In genomic region chr19:5926641-5927438, GRCh38 we compare ENCODE assay signal across 13 cellular contexts. TPM values are rescaled to one million over a fixed set of nuclear protein-coding genes. Genes with fewer than 3 reads are reported as not detected.
DNase-seq lines count a peak whose midpoint lies in the region; ATAC-seq, FAIRE-seq and TF ChIP-seq lines count a peak whose summit lies in the region.
"Had no signal": no experiment of that assay in that cellular context is flagged by ENCODE, and none has a peak within 500 bp of the region (broad histone marks: within the 10 kb centered on the region; RNA-seq: fewer than 3 reads in every experiment).

No MANE protein-coding gene starts in this region.

- no peaks in the 10 kb centered on the region for H4K20me1 ChIP-seq in HepG2 (ENCODE audit: insufficient read depth, low read length)

- no peak for TF ChIP-seq RAD21 in HepG2 (CRISPR knock-in tag; IDR thresholded peaks at IDR 0.05)

- no TSS peak for BruUV-seq in HepG2 (replicated peaks; lab: Mats Ljungman, UMichigan)

- intact Hi-C loops in HepG2 (cut with micrococcal nuclease; ENCODE audit: unreplicated experiment) = no loop called here

- no peak for TF ChIP-seq POLR2A in HepG2 (IDR thresholded peaks at IDR 0.05; ENCODE audit: insufficient read depth in 1 of 2, low read depth in 2 of 2, low read length in 2 of 2)

- no peaks in the 10 kb centered on the region for H3K9me3 Mint-ChIP-seq in stimulated activated naive B cell treated with anti-CD40 and anti-IgM and Interleukin-4, amounts not matched to agents 10 μg/mL and 1 μg/mL and 100 μg/mL, for 72 hours
- H3K9me3 Mint-ChIP-seq: T-cell had no signal

- no peak overlapping the region for H2AFZ ChIP-seq in HepG2 (ENCODE audit: low read length)

- H3K79me2 ChIP-seq in HepG2 (ENCODE audit: insufficient read depth, low read length) = no peaks in the 10 kb centered on the region

- H3K4me3 Mint-ChIP-seq in stimulated activated naive B cell treated with anti-CD40 and anti-IgM and Interleukin-4, amounts not matched to agents 10 μg/mL and 1 μg/mL and 100 μg/mL, for 72 hours = no peak overlapping the region
- H3K4me3 Mint-ChIP-seq: T-cell had no signal

- ATAC-seq in HepG2 (no peak), HG03135 (IDR thresholded peaks at IDR 0.05; ENCODE audit: unreplicated experiment) (no peak)
- ATAC-seq in stimulated activated naive B cell treated with anti-CD40 and anti-IgM and Interleukin-4, amounts not matched to agents 10 μg/mL and 1 μg/mL and 100 μg/mL, for 72 hours (replicated peaks) = no peak
- ATAC-seq: T-cell had no signal

- in situ Hi-C loops in HepG2 (cut with HindIII; ENCODE audit: extremely low pct_ligation_motif_present, low pct_unique_long_range_greater_than_20kb) = no loop called here

- WGBS in HepG2 (ENCODE audit: low lambda C conversion rate) = 96% methylated on average over 14 of the region's 14 CpGs

- H3K36me3 Mint-ChIP-seq in stimulated activated naive B cell treated with anti-CD40 and anti-IgM and Interleukin-4, amounts not matched to agents 10 μg/mL and 1 μg/mL and 100 μg/mL, for 72 hours = peaks cover 46 to 58% of the 10 kb centered on the region in 2 donors

- DNase-seq in GM04504 (ENCODE audit: low read depth) (peak; percentile 94), coronary artery (ENCODE audit: low spot score) (peak; percentile 85), HepG2 (ENCODE audit: low spot score) (no peak), NCI-H1105 treated with DMSO at 0.1 percent for 48 hours (lab: John Stamatoyannopoulos, UW) (no peak), RCC 7860 (ENCODE audit: low spot score) (no peak), SHP77 (lab: John Stamatoyannopoulos, UW) (no peak)
- no peak for DNase-seq in stimulated activated naive B cell treated with anti-CD40 and anti-IgM and Interleukin-4, amounts not matched to agents 10 μg/mL and 1 μg/mL and 100 μg/mL, for 72 hours
- DNase-seq: activated CD8-positive, alpha-beta memory T cell treated with anti-CD3 and anti-CD28 coated beads, Interleukin-2, amount 50 U/mL, for 4 hours; central memory CD4-positive, alpha-beta T cell; NCI-H510A; occipital lobe; T-cell had no signal

- no peaks in the 10 kb centered on the region for H3K9me3 ChIP-seq in HepG2 (ENCODE audit: low read length)

- peaks cover 65 to 95% of the 10 kb centered on the region in 2 experiments for H3K36me3 ChIP-seq in HepG2 (replicated peaks in 1 of 2; ENCODE audit: control insufficient read depth in 1 of 2, insufficient read depth in 2 of 2, low read length in 2 of 2)

- no peaks in the 10 kb centered on the region; a peak in 1 of 5 replicates for H3K27me3 ChIP-seq in HepG2 (ENCODE audit: control insufficient read depth in 1 of 2, insufficient read depth in 2 of 2, low read length in 2 of 2)

- H3K27me3 Mint-ChIP-seq in stimulated activated naive B cell treated with anti-CD40 and anti-IgM and Interleukin-4, amounts not matched to agents 10 μg/mL and 1 μg/mL and 100 μg/mL, for 72 hours = no peaks in the 10 kb centered on the region
- H3K27me3 Mint-ChIP-seq: T-cell had no signal

- H3K27ac ChIP-seq in coronary artery = peak overlapping the region; percentile 55 to 83
- H3K27ac ChIP-seq in HepG2 (ENCODE audit: extremely low read length, insufficient read depth, low read length) = no peak overlapping the region

- no peak for TF ChIP-seq CTCF in coronary artery (IDR thresholded peaks at IDR 0.05)
- TF ChIP-seq CTCF in HepG2 (CRISPR knock-in tag; IDR thresholded peaks at IDR 0.05) = no peak

- H3K27ac Mint-ChIP-seq in stimulated activated naive B cell treated with anti-CD40 and anti-IgM and Interleukin-4, amounts not matched to agents 10 μg/mL and 1 μg/mL and 100 μg/mL, for 72 hours = peak overlapping the region; percentile 65
- H3K27ac Mint-ChIP-seq: T-cell had no signal

- FAIRE-seq in HepG2 (lab: Jason Lieb, UNC) (no peak), RCC 7860 (lab: Jason Lieb, UNC) (no peak)

- POLR2A ChIA-PET in HepG2 (lab: Yijun Ruan, JAX) = no interaction called here

- no peak overlapping the region for H3K9ac ChIP-seq in HepG2 (ENCODE audit: insufficient read depth, low read depth, low read length)

- H3K4me1 ChIP-seq in HepG2 (ENCODE audit: insufficient read depth, low read length) = no peaks in the 10 kb centered on the region

- H3K4me3 ChIP-seq in coronary artery (no peak overlapping the region), HepG2 (replicated peaks in 1 of 3; ENCODE audit: insufficient read depth in 1 of 3, low read depth in 2 of 3, low read length in 3 of 3) (no peak overlapping the region)

- H3K4me1 Mint-ChIP-seq in stimulated activated naive B cell treated with anti-CD40 and anti-IgM and Interleukin-4, amounts not matched to agents 10 μg/mL and 1 μg/mL and 100 μg/mL, for 72 hours = peaks cover 13 to 14% of the 10 kb centered on the region in 2 donors
- H3K4me1 Mint-ChIP-seq: T-cell had no signal

- H3K4me2 ChIP-seq in HepG2 (ENCODE audit: low read depth, low read length) = no peak overlapping the region

- TF ChIP-seq EP300 in HepG2 (IDR thresholded peaks at IDR 0.05; ENCODE audit: low read depth in 2 of 2, low read length in 2 of 2) (no peak), HepG2 (CRISPR knock-in tag; IDR thresholded peaks at IDR 0.05; ENCODE audit: borderline replicate concordance) (no peak)

- CTCF ChIA-PET in HepG2 (lab: Yijun Ruan, JAX; ENCODE audit: low intra/inter-chr PET ratio, low total read pairs) = no interaction called here

RNA-seq across cellular contexts. Expression of gene CAPS, which starts 12.8 kb away (rescaled TPM):
- 1.7 and 3.1 TPM in 2 replicates for total RNA-seq in HepG2 (2016; rRNA removed; fragmentation: Illumina TruSeq; extraction: Trizol)
- 0.40 and 0.53 TPM in 2 replicates for total RNA-seq in HepG2 (2016; cell fraction: cytosol; rRNA removed; fragmentation: Illumina TruSeq; extraction: Trizol; ENCODE audit: low read depth)
- 1.1 and 3.0 TPM in 2 replicates for total RNA-seq in HepG2 (2016; cell fraction: insoluble cytoplasmic fraction; rRNA removed; fragmentation: Illumina TruSeq; extraction: Trizol)
- total RNA-seq in HepG2 (2016; cell fraction: membrane; rRNA removed; fragmentation: Illumina TruSeq; extraction: Trizol) = 1.2 and 1.4 TPM in 2 replicates
- total RNA-seq in HepG2 (2016; cell fraction: nucleus; rRNA removed; fragmentation: Illumina TruSeq; extraction: Trizol) = 2.6 and 2.9 TPM in 2 replicates
- polyA plus RNA-seq in HepG2 (2011; rRNA removed) = 3.1 and 4.5 TPM in 2 replicates
- 2.9 and 3.5 TPM in 2 replicates for polyA plus RNA-seq in HepG2 (2011; cell fraction: cytosol; rRNA removed)
- 19.5 and 22.9 TPM in 2 replicates for polyA plus RNA-seq in HepG2 (2011; cell fraction: nucleus; rRNA removed)
- polyA plus RNA-seq in HepG2 (2012) = 1.8 and 1.9 TPM in 2 replicates
- polyA plus RNA-seq in HepG2 (2016; cell fraction: cytosol; fragmentation: Illumina TruSeq; extraction: Trizol; ENCODE audit: low read depth) = 0.40 and 0.43 TPM in 2 replicates
- 1.1 and 1.4 TPM in 2 replicates for polyA plus RNA-seq in HepG2 (2016; cell fraction: insoluble cytoplasmic fraction; fragmentation: Illumina TruSeq; extraction: Trizol; ENCODE audit: low read depth)
- 0.61 and 0.87 TPM in 2 replicates for polyA plus RNA-seq in HepG2 (2016; cell fraction: membrane; fragmentation: Illumina TruSeq; extraction: Trizol; ENCODE audit: low read depth)
- polyA plus RNA-seq in HepG2 (2016; cell fraction: nucleus; fragmentation: Illumina TruSeq; extraction: Trizol; ENCODE audit: insufficient read depth, low read depth) = 10.1 and 13.8 TPM in 2 replicates
- 0.28 and 3.1 TPM in 2 replicates for polyA minus RNA-seq in HepG2 (2011; rRNA and poly(A)+ RNA removed; ENCODE audit: low replicate concordance)
- polyA minus RNA-seq in HepG2 (2011; cell fraction: cytosol; rRNA and poly(A)+ RNA removed) = 0.40 and 1.1 TPM in 2 replicates
- polyA minus RNA-seq in HepG2 (2011; cell fraction: nucleus; rRNA and poly(A)+ RNA removed) = 3.0 and 3.1 TPM in 2 replicates

RNA-seq across cellular contexts. Expression of gene VMAC, which starts 22.2 kb away (rescaled TPM):
- total RNA-seq in HepG2 (2016; rRNA removed; fragmentation: Illumina TruSeq; extraction: Trizol) = 1.2 and 2.4 TPM in 2 replicates
- 1.2 and 2.0 TPM in 2 replicates for total RNA-seq in HepG2 (2016; cell fraction: cytosol; rRNA removed; fragmentation: Illumina TruSeq; extraction: Trizol; ENCODE audit: low read depth)
- 1.1 and 2.6 TPM in 2 replicates for total RNA-seq in HepG2 (2016; cell fraction: insoluble cytoplasmic fraction; rRNA removed; fragmentation: Illumina TruSeq; extraction: Trizol)
- total RNA-seq in HepG2 (2016; cell fraction: membrane; rRNA removed; fragmentation: Illumina TruSeq; extraction: Trizol) = 1.6 and 2.0 TPM in 2 replicates
- total RNA-seq in HepG2 (2016; cell fraction: nucleus; rRNA removed; fragmentation: Illumina TruSeq; extraction: Trizol) = 2.4 and 2.8 TPM in 2 replicates
- polyA plus RNA-seq in HepG2 (2011; rRNA removed) = 2.4 and 3.1 TPM in 2 replicates
- 1.3 and 1.9 TPM in 2 replicates for polyA plus RNA-seq in HepG2 (2011; cell fraction: cytosol; rRNA removed)
- 12.9 and 13.7 TPM in 2 replicates for polyA plus RNA-seq in HepG2 (2011; cell fraction: nucleus; rRNA removed)
- 0.61 and 1.0 TPM in 2 replicates for polyA plus RNA-seq in HepG2 (2012)
- 0.49 and 0.65 TPM in 2 replicates for polyA plus RNA-seq in HepG2 (2016; cell fraction: cytosol; fragmentation: Illumina TruSeq; extraction: Trizol; ENCODE audit: low read depth)
- 0.78 and 1.4 TPM in 2 replicates for polyA plus RNA-seq in HepG2 (2016; cell fraction: insoluble cytoplasmic fraction; fragmentation: Illumina TruSeq; extraction: Trizol; ENCODE audit: low read depth)
- polyA plus RNA-seq in HepG2 (2016; cell fraction: membrane; fragmentation: Illumina TruSeq; extraction: Trizol; ENCODE audit: low read depth) = 0.82 and 0.91 TPM in 2 replicates
- polyA plus RNA-seq in HepG2 (2016; cell fraction: nucleus; fragmentation: Illumina TruSeq; extraction: Trizol; ENCODE audit: insufficient read depth, low read depth) = 4.8 and 5.0 TPM in 2 replicates
- polyA minus RNA-seq in HepG2 (2011; rRNA and poly(A)+ RNA removed; ENCODE audit: low replicate concordance) = 0.33 and 2.8 TPM in 2 replicates
- 0.59 and 1.2 TPM in 2 replicates for polyA minus RNA-seq in HepG2 (2011; cell fraction: cytosol; rRNA and poly(A)+ RNA removed)
- polyA minus RNA-seq in HepG2 (2011; cell fraction: nucleus; rRNA and poly(A)+ RNA removed) = 3.7 and 4.2 TPM in 2 replicates

RNA-seq across cellular contexts. Expression of gene NDUFA11, which starts 23.2 kb away (rescaled TPM):
- 378 and 396 TPM in 2 replicates for total RNA-seq in HepG2 (2016; rRNA removed; fragmentation: Illumina TruSeq; extraction: Trizol)
- total RNA-seq in HepG2 (2016; cell fraction: cytosol; rRNA removed; fragmentation: Illumina TruSeq; extraction: Trizol; ENCODE audit: low read depth) = 206 and 277 TPM in 2 replicates
- total RNA-seq in HepG2 (2016; cell fraction: insoluble cytoplasmic fraction; rRNA removed; fragmentation: Illumina TruSeq; extraction: Trizol) = 384 and 456 TPM in 2 replicates
- total RNA-seq in HepG2 (2016; cell fraction: membrane; rRNA removed; fragmentation: Illumina TruSeq; extraction: Trizol) = 192 and 280 TPM in 2 replicates
- 124 and 130 TPM in 2 replicates for total RNA-seq in HepG2 (2016; cell fraction: nucleus; rRNA removed; fragmentation: Illumina TruSeq; extraction: Trizol)
- polyA plus RNA-seq in HepG2 (2011; rRNA removed) = 286 and 302 TPM in 2 replicates
- polyA plus RNA-seq in HepG2 (2011; cell fraction: cytosol; rRNA removed) = 407 and 879 TPM in 2 replicates
- 341 and 384 TPM in 2 replicates for polyA plus RNA-seq in HepG2 (2011; cell fraction: nucleus; rRNA removed)
- 182 and 188 TPM in 2 replicates for polyA plus RNA-seq in HepG2 (2012)
- polyA plus RNA-seq in HepG2 (2016; cell fraction: cytosol; fragmentation: Illumina TruSeq; extraction: Trizol; ENCODE audit: low read depth) = 245 and 314 TPM in 2 replicates
- 420 and 459 TPM in 2 replicates for polyA plus RNA-seq in HepG2 (2016; cell fraction: insoluble cytoplasmic fraction; fragmentation: Illumina TruSeq; extraction: Trizol; ENCODE audit: low read depth)
- polyA plus RNA-seq in HepG2 (2016; cell fraction: membrane; fragmentation: Illumina TruSeq; extraction: Trizol; ENCODE audit: low read depth) = 204 and 246 TPM in 2 replicates
- 232 and 235 TPM in 2 replicates for polyA plus RNA-seq in HepG2 (2016; cell fraction: nucleus; fragmentation: Illumina TruSeq; extraction: Trizol; ENCODE audit: insufficient read depth, low read depth)
- polyA minus RNA-seq in HepG2 (2011; rRNA and poly(A)+ RNA removed; ENCODE audit: low replicate concordance) = 32.1 and 88.3 TPM in 2 replicates
- 38.6 and 41.0 TPM in 2 replicates for polyA minus RNA-seq in HepG2 (2011; cell fraction: cytosol; rRNA and poly(A)+ RNA removed)
- polyA minus RNA-seq in HepG2 (2011; cell fraction: nucleus; rRNA and poly(A)+ RNA removed) = 16.5 and 21.2 TPM in 2 replicates

RNA-seq across cellular contexts. Expression of gene RANBP3, which starts 51.1 kb away (rescaled TPM):
- total RNA-seq in HepG2 (2016; rRNA removed; fragmentation: Illumina TruSeq; extraction: Trizol) = 37.2 and 39.5 TPM in 2 replicates
- 15.1 and 18.2 TPM in 2 replicates for total RNA-seq in HepG2 (2016; cell fraction: cytosol; rRNA removed; fragmentation: Illumina TruSeq; extraction: Trizol; ENCODE audit: low read depth)
- total RNA-seq in HepG2 (2016; cell fraction: insoluble cytoplasmic fraction; rRNA removed; fragmentation: Illumina TruSeq; extraction: Trizol) = 27.1 and 40.8 TPM in 2 replicates
- 19.4 and 20.4 TPM in 2 replicates for total RNA-seq in HepG2 (2016; cell fraction: membrane; rRNA removed; fragmentation: Illumina TruSeq; extraction: Trizol)
- total RNA-seq in HepG2 (2016; cell fraction: nucleus; rRNA removed; fragmentation: Illumina TruSeq; extraction: Trizol) = 47.7 and 56.8 TPM in 2 replicates
- 149 and 151 TPM in 2 replicates for polyA plus RNA-seq in HepG2 (2011; rRNA removed)
- polyA plus RNA-seq in HepG2 (2011; cell fraction: cytosol; rRNA removed) = 91.7 and 149 TPM in 2 replicates
- polyA plus RNA-seq in HepG2 (2011; cell fraction: nucleus; rRNA removed) = 233 and 293 TPM in 2 replicates
- polyA plus RNA-seq in HepG2 (2012) = 62.1 and 64.6 TPM in 2 replicates
- polyA plus RNA-seq in HepG2 (2016; cell fraction: cytosol; fragmentation: Illumina TruSeq; extraction: Trizol; ENCODE audit: low read depth) = 10.3 and 11.7 TPM in 2 replicates
- 53.5 and 62.0 TPM in 2 replicates for polyA plus RNA-seq in HepG2 (2016; cell fraction: insoluble cytoplasmic fraction; fragmentation: Illumina TruSeq; extraction: Trizol; ENCODE audit: low read depth)
- 18.2 and 24.3 TPM in 2 replicates for polyA plus RNA-seq in HepG2 (2016; cell fraction: membrane; fragmentation: Illumina TruSeq; extraction: Trizol; ENCODE audit: low read depth)
- 127 and 170 TPM in 2 replicates for polyA plus RNA-seq in HepG2 (2016; cell fraction: nucleus; fragmentation: Illumina TruSeq; extraction: Trizol; ENCODE audit: insufficient read depth, low read depth)
- 43.2 and 193 TPM in 2 replicates for polyA minus RNA-seq in HepG2 (2011; rRNA and poly(A)+ RNA removed; ENCODE audit: low replicate concordance)
- polyA minus RNA-seq in HepG2 (2011; cell fraction: cytosol; rRNA and poly(A)+ RNA removed) = 76.9 and 86.6 TPM in 2 replicates
- 74.3 and 80.3 TPM in 2 replicates for polyA minus RNA-seq in HepG2 (2011; cell fraction: nucleus; rRNA and poly(A)+ RNA removed)

RNA-seq across cellular contexts. Expression of gene FUT5, which starts 56.5 kb away (rescaled TPM):
- total RNA-seq in HepG2 (2016; rRNA removed; fragmentation: Illumina TruSeq; extraction: Trizol) = not detected in 2 replicates
- total RNA-seq in HepG2 (2016; cell fraction: cytosol; rRNA removed; fragmentation: Illumina TruSeq; extraction: Trizol; ENCODE audit: low read depth) = not detected in 2 replicates
- not detected in 2 replicates for total RNA-seq in HepG2 (2016; cell fraction: insoluble cytoplasmic fraction; rRNA removed; fragmentation: Illumina TruSeq; extraction: Trizol)
- total RNA-seq in HepG2 (2016; cell fraction: membrane; rRNA removed; fragmentation: Illumina TruSeq; extraction: Trizol) = not detected in 2 replicates
- total RNA-seq in HepG2 (2016; cell fraction: nucleus; rRNA removed; fragmentation: Illumina TruSeq; extraction: Trizol) = not detected in 2 replicates
- 0.03 and 0.10 TPM in 2 replicates for polyA plus RNA-seq in HepG2 (2011; rRNA removed)
- 0.03 and 0.05 TPM in 2 replicates for polyA plus RNA-seq in HepG2 (2011; cell fraction: cytosol; rRNA removed)
- polyA plus RNA-seq in HepG2 (2011; cell fraction: nucleus; rRNA removed) = 0.45 and 0.69 TPM in 2 replicates
- 0.35 TPM in 1 of 2 replicates, not detected in the other for polyA plus RNA-seq in HepG2 (2012)
- not detected in 2 replicates for polyA plus RNA-seq in HepG2 (2016; cell fraction: cytosol; fragmentation: Illumina TruSeq; extraction: Trizol; ENCODE audit: low read depth)
- not detected in 2 replicates for polyA plus RNA-seq in HepG2 (2016; cell fraction: insoluble cytoplasmic fraction; fragmentation: Illumina TruSeq; extraction: Trizol; ENCODE audit: low read depth)
- not detected in 2 replicates for polyA plus RNA-seq in HepG2 (2016; cell fraction: membrane; fragmentation: Illumina TruSeq; extraction: Trizol; ENCODE audit: low read depth)
- polyA plus RNA-seq in HepG2 (2016; cell fraction: nucleus; fragmentation: Illumina TruSeq; extraction: Trizol; ENCODE audit: insufficient read depth, low read depth) = 0.32 TPM in 1 of 2 replicates, not detected in the other
- 0.08 and 0.14 TPM in 2 replicates for polyA minus RNA-seq in HepG2 (2011; rRNA and poly(A)+ RNA removed; ENCODE audit: low replicate concordance)
- not detected in 2 replicates for polyA minus RNA-seq in HepG2 (2011; cell fraction: cytosol; rRNA and poly(A)+ RNA removed)
- 1.1 and 1.4 TPM in 2 replicates for polyA minus RNA-seq in HepG2 (2011; cell fraction: nucleus; rRNA and poly(A)+ RNA removed)
- total RNA-seq: occipital lobe had no signal

Comparison
In these comparisons a context has a peak if more than half of its experiments do, and no peak if none do; other contexts are left out.
1. DNase-seq: peak in GM04504 (single experiment) and coronary artery (single experiment); none in HepG2 (single experiment), stimulated activated naive B cell treated with anti-CD40 and anti-IgM and Interleukin-4, amounts not matched to agents 10 μg/mL and 1 μg/mL and 100 μg/mL, for 72 hours (single experiment), NCI-H1105 treated with DMSO at 0.1 percent for 48 hours (single experiment), RCC 7860 (single experiment) and SHP77 (0 of 2).